ENCODE assay signal across 10 cellular contexts in genomic region chr6:118639054-118639964, GRCh38. TPM values are rescaled to one million over a fixed set of nuclear protein-coding genes. Genes with fewer than 3 reads are reported as not detected.
DNase-seq lines count a peak whose midpoint lies in the region; ATAC-seq, FAIRE-seq and TF ChIP-seq lines count a peak whose summit lies in the region.
"Had no signal": no experiment of that assay in that cellular context is flagged by ENCODE, and none has a peak within 500 bp of the region (broad histone marks: within the 10 kb centered on the region; RNA-seq: fewer than 3 reads in every experiment).

No MANE protein-coding gene starts in this region.

- DNase-seq in GM18507 (ENCODE audit: extremely low spot score, insufficient read length, low read depth) = no peak
- no peak for DNase-seq in omental fat pad (ENCODE audit: low spot score)
- DNase-seq in ovary = no peak
- no peak for DNase-seq in NCI-H2081 treated with DMSO at 0.1 percent for 48 hours (lab: John Stamatoyannopoulos, UW)
- DNase-seq in DMS53 (lab: John Stamatoyannopoulos, UW) = no peak
- DNase-seq: DMS79 treated with DMSO at 0.1 percent for 48 hours had no signal

- no peak for TF ChIP-seq CTCF in omental fat pad (IDR thresholded peaks at IDR 0.05)
- TF ChIP-seq CTCF in ovary (IDR thresholded peaks at IDR 0.05) = no peak

- H3K9me3 ChIP-seq in ovary = no peaks in the 10 kb centered on the region
- H3K9me3 ChIP-seq: suprapubic skin had no signal

- ATAC-seq in GM21381 (IDR thresholded peaks at IDR 0.05; ENCODE audit: unreplicated experiment) (peak; percentile 82), HG03175 (IDR thresholded peaks at IDR 0.05; ENCODE audit: unreplicated experiment) (peak; percentile 82), omental fat pad (ENCODE audit: low FRiP score) (no peak)

- FAIRE-seq in GM18507 (lab: Jason Lieb, UNC) = peak; percentile 84

- H3K36me3 ChIP-seq in ovary = no peaks in the 10 kb centered on the region
- H3K36me3 ChIP-seq: suprapubic skin had no signal

- TF ChIP-seq POLR2A in ovary (IDR thresholded peaks at IDR 0.05) = no peak

- WGBS in ovary, 3 donors = 26 to 58% (median 31%) methylated on average over 4 of the region's 4 CpGs

- intact Hi-C loops in ovary (cut with DNase I) = no loop called here

- H3K4me3 ChIP-seq in ovary = no peak overlapping the region
- H3K4me3 ChIP-seq: suprapubic skin had no signal

- TF ChIP-seq EP300 in ovary (IDR thresholded peaks at IDR 0.05) = no peak

- peaks cover 6% of the 10 kb centered on the region for H3K4me1 ChIP-seq in ovary (ENCODE audit: insufficient read depth)
- H3K4me1 ChIP-seq: suprapubic skin had no signal

- H3K27ac ChIP-seq in cingulate gyrus (ENCODE audit: low read depth, low read length) (peak overlapping the region; percentile 63), ovary (no peak overlapping the region)
- H3K27ac ChIP-seq: suprapubic skin had no signal

- no peaks in the 10 kb centered on the region for H3K27me3 ChIP-seq in ovary
- H3K27me3 ChIP-seq: suprapubic skin had no signal

RNA-seq across cellular contexts. Expression of gene CEP85L, which starts 12.1 kb away (rescaled TPM):
- total RNA-seq in omental fat pad = 10 to 100 TPM in 3 of 4 donors, 1 to 10 TPM in 1; 9.7 to 22.6 (median 14.4) TPM
- total RNA-seq in ovary = 10 to 100 TPM; 17.7 to 33.4 (median 26.2) TPM
- polyA plus RNA-seq in ovary = 1 to 10 TPM; 4.0 to 6.2 TPM
